Comparison of ENCODE assay signal across 15 cellular contexts in genomic region chr3:120077726-120078125, GRCh38.
"Had no signal": no experiment of that assay in that cellular context is flagged by ENCODE, and none has a peak within 500 bp of the region (broad histone marks: within the 10 kb centered on the region; RNA-seq: fewer than 3 reads in every experiment).

No MANE protein-coding gene starts in this region.

- H3K4me1 ChIP-seq: thyroid gland had no signal

- DNase-seq: activated CD4-positive, alpha-beta T cell treated with anti-CD3 and anti-CD28 coated beads for 48 hours; activated CD8-positive, alpha-beta T cell treated with anti-CD3 and anti-CD28 coated beads for 36 hours; activated gamma-delta T cell; activated naive CD8-positive, alpha-beta T cell treated with anti-CD3 and anti-CD28 coated beads for 36 hours; activated T-cell treated with anti-CD3 and anti-CD28 coated beads, Interleukin-2, amount 50 U/mL, for 48 hours; central memory CD4-positive, alpha-beta T cell; mucosa of descending colon; naive thymus-derived CD4-positive, alpha-beta T cell; posterior cingulate gyrus; stimulated activated naive B cell treated with anti-CD40 and anti-IgM and Interleukin-4, amounts not matched to agents 10 μg/mL and 1 μg/mL and 100 μg/mL, for 72 hours; T-helper 1 cell; thyroid gland had no signal

- H3K27ac ChIP-seq: coronary artery, thyroid gland had no signal

- H3K27ac Mint-ChIP-seq: activated CD8-positive, alpha-beta T cell treated with anti-CD3 and anti-CD28 coated beads for 36 hours; activated naive CD8-positive, alpha-beta T cell treated with anti-CD3 and anti-CD28 coated beads for 36 hours; stimulated activated naive B cell treated with anti-CD40 and anti-IgM and Interleukin-4, amounts not matched to agents 10 μg/mL and 1 μg/mL and 100 μg/mL, for 72 hours had no signal

- ATAC-seq: activated CD8-positive, alpha-beta T cell treated with anti-CD3 and anti-CD28 coated beads for 36 hours; mucosa of descending colon; naive thymus-derived CD4-positive, alpha-beta T cell; stimulated activated naive B cell treated with anti-CD40 and anti-IgM and Interleukin-4, amounts not matched to agents 10 μg/mL and 1 μg/mL and 100 μg/mL, for 72 hours had no signal

- H3K4me3 ChIP-seq: coronary artery, lung, mucosa of descending colon, thyroid gland had no signal

- H3K4me3 Mint-ChIP-seq: activated CD8-positive, alpha-beta T cell treated with anti-CD3 and anti-CD28 coated beads for 36 hours; activated naive CD8-positive, alpha-beta T cell treated with anti-CD3 and anti-CD28 coated beads for 36 hours; brain; stimulated activated naive B cell treated with anti-CD40 and anti-IgM and Interleukin-4, amounts not matched to agents 10 μg/mL and 1 μg/mL and 100 μg/mL, for 72 hours had no signal

- H3K27me3 Mint-ChIP-seq: activated CD8-positive, alpha-beta T cell treated with anti-CD3 and anti-CD28 coated beads for 36 hours; activated naive CD8-positive, alpha-beta T cell treated with anti-CD3 and anti-CD28 coated beads for 36 hours; naive thymus-derived CD4-positive, alpha-beta T cell; stimulated activated naive B cell treated with anti-CD40 and anti-IgM and Interleukin-4, amounts not matched to agents 10 μg/mL and 1 μg/mL and 100 μg/mL, for 72 hours had no signal

- H3K9me3 ChIP-seq: mucosa of descending colon, thyroid gland had no signal

- H3K27me3 ChIP-seq: thyroid gland had no signal

- H3K36me3 ChIP-seq: thyroid gland had no signal
